ENCODE assay signal across 9 cellular contexts in genomic region chr20:62927128-62927705, GRCh38. TPM values are rescaled to one million over a fixed set of nuclear protein-coding genes. Genes with fewer than 3 reads are reported as not detected.
A peak's percentile ranks its signal among the peaks of the same experiment; 100 is the strongest.
DNase-seq lines count a peak whose midpoint lies in the region; ATAC-seq and TF ChIP-seq lines count a peak whose summit lies in the region.
"Had no signal": no experiment of that assay in that cellular context is flagged by ENCODE, and none has a peak within 500 bp of the region (broad histone marks: within the 10 kb centered on the region; RNA-seq: fewer than 3 reads in every experiment).

No MANE protein-coding gene starts in this region.

- BruUV-seq in MCF 10A (replicated peaks; lab: Mats Ljungman, UMichigan): no TSS peak

- no peaks in the 10 kb centered on the region for H3K9me3 ChIP-seq in heart right ventricle
- H3K9me3 ChIP-seq in uterus: no peaks in the 10 kb centered on the region

- DNase-seq in heart right ventricle (no peak), left ventricle myocardium superior (no peak), MCF 10A (ENCODE audit: unreplicated experiment) (no peak), mesothelial cell of epicardium (ENCODE audit: low spot score in 2 of 2, unreplicated experiment in 2 of 2) (no peak), uterus (no peak), GOT3 (lab: John Stamatoyannopoulos, UW) (no peak)

- TF ChIP-seq CTCF in heart right ventricle (IDR thresholded peaks at IDR 0.05) (no peak), MCF 10A (IDR thresholded peaks at IDR 0.05; ENCODE audit: unreplicated experiment) (no peak), mesothelial cell of epicardium (IDR thresholded peaks at IDR 0.05; ENCODE audit: unreplicated experiment) (no peak), uterus (IDR thresholded peaks at IDR 0.05) (no peak)

- H3K4me1 Mint-ChIP-seq in MCF 10A (ENCODE audit: insufficient read depth, unreplicated experiment) (peaks cover 31% of the 10 kb centered on the region), mesothelial cell of epicardium (peaks cover 47% of the 10 kb centered on the region)

- H3K36me3 ChIP-seq in heart right ventricle (peaks cover 0 to under 1% (median 0%) of the 10 kb centered on the region in 9 donors), uterus (no peaks in the 10 kb centered on the region)

- POLR2A ChIA-PET in MCF 10A (lab: Yijun Ruan, JAX): interaction anchor here (0.6 to 6.2 kb wide), 12 partner anchors 9 to 731 kb away, joined by 3 to 341 read pairs (median 5); partner anchors contain the start of genes GID8, MRGBP and RTEL1

- CTCF ChIA-PET in MCF 10A (lab: Yijun Ruan, JAX): interaction anchor here (0.6 to 2.4 kb wide), 9 partner anchors 8 to 786 kb away, joined by 3 to 11 read pairs (median 5); partner anchors contain the start of gene GID8

- peak overlapping the region; percentile 95 for H3K27ac Mint-ChIP-seq in MCF 10A (ENCODE audit: low read depth, unreplicated experiment)
- peak overlapping the region; percentile 94 for H3K27ac Mint-ChIP-seq in mesothelial cell of epicardium

- H3K9me3 Mint-ChIP-seq in MCF 10A (ENCODE audit: unreplicated experiment): no peaks in the 10 kb centered on the region
- H3K9me3 Mint-ChIP-seq in mesothelial cell of epicardium: no peaks in the 10 kb centered on the region

- H3K27me3 Mint-ChIP-seq in MCF 10A (ENCODE audit: insufficient read depth, unreplicated experiment) (no peaks in the 10 kb centered on the region), mesothelial cell of epicardium (ENCODE audit: low read depth) (no peaks in the 10 kb centered on the region)

- 69 to 71% methylated on average over 12 of the region's 12 CpGs for WGBS in heart right ventricle, 2 donors

- no peak for ATAC-seq in heart right ventricle
- no peak for ATAC-seq in left ventricle myocardium superior
- ATAC-seq in HG03565 (IDR thresholded peaks at IDR 0.05; ENCODE audit: unreplicated experiment): no peak
- no peak for ATAC-seq in GM21619 (IDR thresholded peaks at IDR 0.05; ENCODE audit: unreplicated experiment)

- H3K4me3 ChIP-seq in heart right ventricle: peak overlapping the region; percentile 67 to 99 (median 98)
- H3K4me3 ChIP-seq in uterus: peak overlapping the region; percentile 71 to 82

- TF ChIP-seq POLR2A in uterus (IDR thresholded peaks at IDR 0.05): no peak

- H3K36me3 Mint-ChIP-seq in MCF 10A (ENCODE audit: insufficient read depth, unreplicated experiment): peaks cover 12% of the 10 kb centered on the region
- H3K36me3 Mint-ChIP-seq in mesothelial cell of epicardium: no peaks in the 10 kb centered on the region

- H3K27ac ChIP-seq in heart right ventricle: peak overlapping the region in 9 of 10 donors; percentile 89 to 99 (median 98)
- peak overlapping the region; percentile 96 to 97 for H3K27ac ChIP-seq in uterus

- no peaks in the 10 kb centered on the region for H3K27me3 ChIP-seq in heart right ventricle
- no peaks in the 10 kb centered on the region for H3K27me3 ChIP-seq in uterus

- intact Hi-C loops in heart right ventricle (cut with DNase I) (loop anchor here in 1 of 10 donors (5.0 kb wide), 1 partner anchor 50 kb away; no protein-coding TSS in a partner anchor), left ventricle myocardium superior (cut with micrococcal nuclease) (no loop called here), MCF 10A (cut with micrococcal nuclease) (no loop called here), uterus (cut with DNase I; ENCODE audit: low total_unique reads) (no loop called here)

- peaks cover 23 to 71% (median 64%) of the 10 kb centered on the region in 9 donors for H3K4me1 ChIP-seq in heart right ventricle
- peaks cover 12 to 31% of the 10 kb centered on the region in 2 donors for H3K4me1 ChIP-seq in uterus

- H3K4me3 Mint-ChIP-seq in MCF 10A (ENCODE audit: unreplicated experiment) (peak overlapping the region; percentile 76), mesothelial cell of epicardium (peak overlapping the region; percentile 90)

RNA-seq across cellular contexts. Expression of gene DIDO1, which starts 0.9 kb away (rescaled TPM):
- total RNA-seq in heart right ventricle (10 to 100 TPM; 31.4 to 44.6 (median 37.6) TPM), left ventricle myocardium superior (38.3 TPM), MCF 10A (2022) (36.8 and 40.7 TPM in 2 replicates), mesothelial cell of epicardium (70.3 to 73.1 TPM (median 70.5 TPM) in 3 replicates), uterus (10 to 100 TPM; 20.9 to 92.8 (median 78.8) TPM)
- polyA plus RNA-seq in heart right ventricle: 10 to 100 TPM; 16.0 to 21.9 TPM

RNA-seq across cellular contexts. Expression of gene GID8, which starts 10.7 kb away (rescaled TPM):
- total RNA-seq in heart right ventricle (10 to 100 TPM; 13.7 to 19.9 (median 16.7) TPM), left ventricle myocardium superior (16.1 TPM), MCF 10A (2022) (31.6 and 36.4 TPM in 2 replicates), mesothelial cell of epicardium (57.8 to 59.2 TPM (median 57.9 TPM) in 3 replicates), uterus (10 to 100 TPM; 16.4 to 48.6 (median 40.0) TPM)
- 10 to 100 TPM in 1 of 2 donors, 1 to 10 TPM in 1; 7.0 to 10.2 TPM for polyA plus RNA-seq in heart right ventricle

RNA-seq across cellular contexts. Expression of gene SLC17A9, which starts 25.3 kb away (rescaled TPM):
- total RNA-seq in heart right ventricle (1 to 10 TPM in 4 of 10 donors, under 1 TPM in 6; 0.19 to 3.6 (median 0.62) TPM), left ventricle myocardium superior (1.5 TPM), MCF 10A (2022) (0.07 TPM in 1 of 2 replicates, not detected in the other), mesothelial cell of epicardium (5.3 to 7.1 TPM (median 5.7 TPM) in 3 replicates), uterus (1 to 10 TPM in 2 of 4 donors, under 1 TPM in 1, not detected in 1; 0.26 to 5.4 (median 1.6) TPM)
- 1 to 10 TPM; 2.3 to 8.3 TPM for polyA plus RNA-seq in heart right ventricle
- total RNA-seq: LHCN-M2 had no signal
